1 cellular context compared by ENCODE assay signal in the genomic region with DNA sequence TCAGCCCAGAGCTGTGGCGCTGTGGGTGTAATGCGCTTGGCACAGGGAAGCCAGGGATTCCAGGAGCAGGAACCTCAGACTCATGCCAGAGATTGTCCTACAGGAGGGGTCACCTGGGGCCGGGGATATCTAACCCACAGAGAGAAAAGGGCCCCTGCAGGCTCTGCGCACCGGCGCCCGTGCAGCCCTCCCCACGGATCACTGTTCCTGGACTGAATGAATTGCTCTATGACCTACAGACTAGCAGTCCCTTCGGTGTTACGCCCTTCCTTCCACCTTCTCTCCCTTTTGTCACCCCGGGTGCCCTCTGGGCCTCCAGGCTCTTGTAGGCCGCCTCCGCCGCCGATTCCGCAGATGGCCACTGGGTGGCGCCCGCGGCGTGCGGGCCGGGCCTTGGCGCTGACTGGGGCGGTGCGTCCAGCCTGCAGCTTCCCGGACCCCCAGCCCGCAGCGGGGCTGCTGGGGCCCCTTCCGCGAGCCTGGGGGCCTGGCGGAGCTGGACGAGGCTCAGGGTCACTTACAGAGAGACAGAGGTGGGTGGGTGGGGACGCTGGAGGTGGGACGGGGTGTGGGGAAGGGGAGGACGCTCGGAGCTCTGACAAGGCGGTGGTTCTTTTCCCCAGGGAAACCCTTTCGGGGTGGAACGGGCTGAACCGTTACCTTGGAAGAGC.
TF ChIP-seq lines count a peak whose summit lies in the region.

No MANE protein-coding gene starts in this region.

TF ChIP-seq in GM23338, 12 proteins besides CTCF, POLR2A, EP300 and RAD21 (continued from another document):
- TF ChIP-seq, protein P1, sequence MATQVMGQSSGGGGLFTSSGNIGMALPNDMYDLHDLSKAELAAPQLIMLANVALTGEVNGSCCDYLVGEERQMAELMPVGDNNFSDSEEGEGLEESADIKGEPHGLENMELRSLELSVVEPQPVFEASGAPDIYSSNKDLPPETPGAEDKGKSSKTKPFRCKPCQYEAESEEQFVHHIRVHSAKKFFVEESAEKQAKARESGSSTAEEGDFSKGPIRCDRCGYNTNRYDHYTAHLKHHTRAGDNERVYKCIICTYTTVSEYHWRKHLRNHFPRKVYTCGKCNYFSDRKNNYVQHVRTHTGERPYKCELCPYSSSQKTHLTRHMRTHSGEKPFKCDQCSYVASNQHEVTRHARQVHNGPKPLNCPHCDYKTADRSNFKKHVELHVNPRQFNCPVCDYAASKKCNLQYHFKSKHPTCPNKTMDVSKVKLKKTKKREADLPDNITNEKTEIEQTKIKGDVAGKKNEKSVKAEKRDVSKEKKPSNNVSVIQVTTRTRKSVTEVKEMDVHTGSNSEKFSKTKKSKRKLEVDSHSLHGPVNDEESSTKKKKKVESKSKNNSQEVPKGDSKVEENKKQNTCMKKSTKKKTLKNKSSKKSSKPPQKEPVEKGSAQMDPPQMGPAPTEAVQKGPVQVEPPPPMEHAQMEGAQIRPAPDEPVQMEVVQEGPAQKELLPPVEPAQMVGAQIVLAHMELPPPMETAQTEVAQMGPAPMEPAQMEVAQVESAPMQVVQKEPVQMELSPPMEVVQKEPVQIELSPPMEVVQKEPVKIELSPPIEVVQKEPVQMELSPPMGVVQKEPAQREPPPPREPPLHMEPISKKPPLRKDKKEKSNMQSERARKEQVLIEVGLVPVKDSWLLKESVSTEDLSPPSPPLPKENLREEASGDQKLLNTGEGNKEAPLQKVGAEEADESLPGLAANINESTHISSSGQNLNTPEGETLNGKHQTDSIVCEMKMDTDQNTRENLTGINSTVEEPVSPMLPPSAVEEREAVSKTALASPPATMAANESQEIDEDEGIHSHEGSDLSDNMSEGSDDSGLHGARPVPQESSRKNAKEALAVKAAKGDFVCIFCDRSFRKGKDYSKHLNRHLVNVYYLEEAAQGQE (IDR thresholded peaks at IDR 0.05; ENCODE audit: unreplicated experiment), result no peak
- TF ChIP-seq STAT1 (IDR thresholded peaks at IDR 0.05; ENCODE audit: unreplicated experiment), result no peak
- TF ChIP-seq NANOG (IDR thresholded peaks at IDR 0.05; ENCODE audit: borderline replicate concordance), result no peak
